In genomic region chr14:68593806-68594536, GRCh38 we compare ENCODE assay signal across 10 cellular contexts.
DNase-seq lines count a peak whose midpoint lies in the region; ATAC-seq and TF ChIP-seq lines count a peak whose summit lies in the region.
"Had no signal": no experiment of that assay in that cellular context is flagged by ENCODE, and none has a peak within 500 bp of the region (broad histone marks: within the 10 kb centered on the region; RNA-seq: fewer than 3 reads in every experiment).

No MANE protein-coding gene starts in this region.

- no peak overlapping the region for H3K4me3 ChIP-seq in upper lobe of right lung
- H3K4me3 ChIP-seq: psoas muscle had no signal

- H3K9me3 ChIP-seq in upper lobe of right lung, result no peaks in the 10 kb centered on the region
- H3K9me3 ChIP-seq: psoas muscle had no signal

- ATAC-seq in activated T-cell treated with anti-CD3 and anti-CD28 coated beads, Interleukin-2, amount 50 U/mL, for 72 hours (replicated peaks in 1 of 2), result no peak
- ATAC-seq in T-cell (replicated peaks in 1 of 4), result peak in 1 of 4 experiments; percentile 9
- ATAC-seq in upper lobe of right lung, result no peak
- no peak for ATAC-seq in GM18511 (IDR thresholded peaks at IDR 0.05; ENCODE audit: unreplicated experiment)
- no peak for ATAC-seq in GM21367 (IDR thresholded peaks at IDR 0.05; ENCODE audit: unreplicated experiment)
- ATAC-seq: psoas muscle had no signal

- H3K4me1 Mint-ChIP-seq in activated T-cell treated with anti-CD3 and anti-CD28 coated beads, Interleukin-2, amount 50 U/mL, for 24 hours (ENCODE audit: low read depth), result peaks cover 16% of the 10 kb centered on the region
- peaks cover 23% of the 10 kb centered on the region for H3K4me1 Mint-ChIP-seq in activated T-cell treated with anti-CD3 and anti-CD28 coated beads, Interleukin-2, amount 50 U/mL, for 72 hours (ENCODE audit: low read depth)
- H3K4me1 Mint-ChIP-seq in T-cell, result peaks cover 20 to 34% (median 24%) of the 10 kb centered on the region in 3 donors
- peaks cover 5 to 8% of the 10 kb centered on the region in 2 donors for H3K4me1 Mint-ChIP-seq in immature natural killer cell

- intact Hi-C loops in upper lobe of right lung (cut with DNase I), result no loop called here

- H3K27me3 ChIP-seq in upper lobe of right lung, result no peaks in the 10 kb centered on the region

- TF ChIP-seq CTCF in upper lobe of right lung (IDR thresholded peaks at IDR 0.05) (no peak), RWPE1 (conservative IDR thresholded peaks at IDR 0.05; ENCODE audit: low read depth) (no peak)

- peak overlapping the region; percentile 23 for H3K27ac Mint-ChIP-seq in activated T-cell treated with anti-CD3 and anti-CD28 coated beads, Interleukin-2, amount 50 U/mL, for 24 hours
- no peak overlapping the region for H3K27ac Mint-ChIP-seq in activated T-cell treated with anti-CD3 and anti-CD28 coated beads, Interleukin-2, amount 50 U/mL, for 72 hours
- H3K27ac Mint-ChIP-seq in T-cell (peak overlapping the region; percentile 82 to 84), immature natural killer cell (peak overlapping the region in 4 of 6 donors; percentile 15 to 71 (median 35))

- H3K36me3 Mint-ChIP-seq in activated T-cell treated with anti-CD3 and anti-CD28 coated beads, Interleukin-2, amount 50 U/mL, for 24 hours (ENCODE audit: low read depth), result no peaks in the 10 kb centered on the region
- H3K36me3 Mint-ChIP-seq in activated T-cell treated with anti-CD3 and anti-CD28 coated beads, Interleukin-2, amount 50 U/mL, for 72 hours (ENCODE audit: insufficient read depth in 2 of 2), result no peaks in the 10 kb centered on the region
- no peaks in the 10 kb centered on the region for H3K36me3 Mint-ChIP-seq in T-cell
- peaks cover 0 to 5% (median 4%) of the 10 kb centered on the region in 3 donors for H3K36me3 Mint-ChIP-seq in immature natural killer cell

- H3K36me3 ChIP-seq in upper lobe of right lung, result no peaks in the 10 kb centered on the region

- H3K4me1 ChIP-seq in upper lobe of right lung, result peaks cover 24% of the 10 kb centered on the region

- CTCF ChIA-PET in T-cell (lab: Charles Lee) (no interaction called here), RWPE1 (lab: Yijun Ruan, JAX) (no interaction called here)

- POLR2A ChIA-PET in T-cell (lab: Charles Lee), result no interaction called here
- POLR2A ChIA-PET in RWPE1 (lab: Yijun Ruan, JAX; ENCODE audit: low non-redundant PET), result no interaction called here

- H3K9me3 Mint-ChIP-seq in activated T-cell treated with anti-CD3 and anti-CD28 coated beads, Interleukin-2, amount 50 U/mL, for 24 hours, result no peaks in the 10 kb centered on the region
- H3K9me3 Mint-ChIP-seq in activated T-cell treated with anti-CD3 and anti-CD28 coated beads, Interleukin-2, amount 50 U/mL, for 72 hours, result no peaks in the 10 kb centered on the region
- H3K9me3 Mint-ChIP-seq in T-cell (no peaks in the 10 kb centered on the region), immature natural killer cell (no peaks in the 10 kb centered on the region)

- no peaks in the 10 kb centered on the region for H3K27me3 Mint-ChIP-seq in activated T-cell treated with anti-CD3 and anti-CD28 coated beads, Interleukin-2, amount 50 U/mL, for 24 hours
- H3K27me3 Mint-ChIP-seq in activated T-cell treated with anti-CD3 and anti-CD28 coated beads, Interleukin-2, amount 50 U/mL, for 72 hours (ENCODE audit: low read depth), result no peaks in the 10 kb centered on the region
- H3K27me3 Mint-ChIP-seq in T-cell, result no peaks in the 10 kb centered on the region
- H3K27me3 Mint-ChIP-seq in immature natural killer cell (ENCODE audit: low read depth in 3 of 3), result peaks cover 0 to 5% (median 0%) of the 10 kb centered on the region in 3 donors

- peak; percentile 20 for DNase-seq in activated T-cell treated with anti-CD3 and anti-CD28 coated beads, Interleukin-2, amount 50 U/mL, for 24 hours
- DNase-seq in activated T-cell treated with anti-CD3 and anti-CD28 coated beads, Interleukin-2, amount 50 U/mL, for 72 hours, result no peak
- DNase-seq in T-cell (no peak), immature natural killer cell (no peak), upper lobe of right lung (peak; percentile 23), RWPE1 (ENCODE audit: low spot score) (no peak)
- DNase-seq: glutamatergic neuron, psoas muscle had no signal

- no peak overlapping the region for H3K27ac ChIP-seq in upper lobe of right lung
- no peak overlapping the region for H3K27ac ChIP-seq in RWPE1

- H3K4me3 Mint-ChIP-seq in activated T-cell treated with anti-CD3 and anti-CD28 coated beads, Interleukin-2, amount 50 U/mL, for 24 hours, result no peak overlapping the region
- H3K4me3 Mint-ChIP-seq in activated T-cell treated with anti-CD3 and anti-CD28 coated beads, Interleukin-2, amount 50 U/mL, for 72 hours, result no peak overlapping the region
- no peak overlapping the region for H3K4me3 Mint-ChIP-seq in T-cell
- H3K4me3 Mint-ChIP-seq in immature natural killer cell, result no peak overlapping the region

Comparison
In these comparisons a context has a peak if more than half of its experiments do, and no peak if none do; other contexts are left out.
1. DNase-seq: peak in activated T-cell treated with anti-CD3 and anti-CD28 coated beads, Interleukin-2, amount 50 U/mL, for 24 hours (single experiment) and upper lobe of right lung (single experiment); none in activated T-cell treated with anti-CD3 and anti-CD28 coated beads, Interleukin-2, amount 50 U/mL, for 72 hours (0 of 2), T-cell (0 of 34), immature natural killer cell (0 of 3) and RWPE1 (single experiment).